In the genomic region with DNA sequence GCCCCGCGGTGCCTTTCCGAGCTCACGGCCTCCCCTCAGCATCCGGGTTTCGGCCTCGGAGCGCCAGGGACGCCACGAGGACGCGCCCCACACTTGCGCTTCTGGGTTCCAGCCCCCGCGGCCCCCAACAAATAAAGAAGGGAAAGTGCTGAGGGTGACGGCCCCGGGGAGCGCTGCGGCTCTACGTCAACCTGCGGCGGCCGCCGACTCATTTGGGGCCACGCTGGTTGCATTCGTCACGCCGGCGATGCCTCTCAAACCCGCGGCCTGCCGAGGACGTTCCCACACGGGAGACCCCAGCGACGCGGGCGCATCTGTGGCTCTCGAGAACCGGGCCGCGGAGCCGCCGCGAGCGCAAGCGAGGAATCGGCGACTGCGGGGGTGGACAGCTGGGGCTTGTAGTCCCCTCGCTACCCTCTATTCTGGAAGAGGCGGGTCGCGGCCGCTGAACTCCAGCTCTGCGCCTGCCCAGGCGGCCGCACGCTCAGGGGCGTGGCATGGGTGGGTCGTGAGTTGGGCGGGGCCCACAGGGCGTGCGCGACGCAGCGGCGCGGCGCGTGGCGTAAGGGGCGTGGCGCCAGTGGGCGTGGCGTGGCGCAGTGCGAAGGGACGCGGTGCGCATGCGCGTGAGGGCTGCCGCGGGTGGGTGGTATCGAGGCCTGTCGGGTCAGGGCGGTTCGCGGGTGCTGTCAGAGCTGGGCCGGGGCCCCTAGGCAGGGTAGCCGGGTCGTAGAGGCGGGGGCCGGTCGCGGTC, we compare ENCODE assay signal across 8 cellular contexts. TPM values are rescaled to one million over a fixed set of nuclear protein-coding genes. Genes with fewer than 3 reads are reported as not detected.
A peak's percentile ranks its signal among the peaks of the same experiment; 100 is the strongest.
DNase-seq lines count a peak whose midpoint lies in the region; ATAC-seq and TF ChIP-seq lines count a peak whose summit lies in the region.

A gene with protein sequence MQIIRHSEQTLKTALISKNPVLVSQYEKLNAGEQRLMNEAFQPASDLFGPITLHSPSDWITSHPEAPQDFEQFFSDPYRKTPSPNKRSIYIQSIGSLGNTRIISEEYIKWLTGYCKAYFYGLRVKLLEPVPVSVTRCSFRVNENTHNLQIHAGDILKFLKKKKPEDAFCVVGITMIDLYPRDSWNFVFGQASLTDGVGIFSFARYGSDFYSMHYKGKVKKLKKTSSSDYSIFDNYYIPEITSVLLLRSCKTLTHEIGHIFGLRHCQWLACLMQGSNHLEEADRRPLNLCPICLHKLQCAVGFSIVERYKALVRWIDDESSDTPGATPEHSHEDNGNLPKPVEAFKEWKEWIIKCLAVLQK (plus strand): TSS at position 599 of the 754 bp plus-strand sequence. CDS start 2,145 bp downstream, outside the sequence.

- no peak; the same call in 1 of the 2 replicates for TF ChIP-seq RAD21 in Ishikawa (IDR thresholded peaks at IDR 0.05; ENCODE audit: low read depth)

- peaks cover 37% of the 10 kb centered on the region for H3K4me1 ChIP-seq in mononuclear cell (ENCODE audit: insufficient read depth, low read length)

- H3K27me3 ChIP-seq in mononuclear cell (ENCODE audit: insufficient read depth, low read length): no peaks in the 10 kb centered on the region

- H3K9me3 ChIP-seq in mononuclear cell (ENCODE audit: low read depth, low read length): no peaks in the 10 kb centered on the region

- DNase-seq in DMS114 treated with DMSO at 0.1 percent for 48 hours (lab: John Stamatoyannopoulos, UW; ENCODE audit: unreplicated experiment) (peak; percentile 71), OCI-M2 (lab: John Stamatoyannopoulos, UW; ENCODE audit: unreplicated experiment) (peak; percentile 27), activated T-cell treated with anti-CD3 and anti-CD28 coated beads for 4 hours (peak; percentile 97), epithelial cell of esophagus (ENCODE audit: low read depth) (peak; percentile 91)
- DNase-seq in stimulated activated CD8-positive, alpha-beta memory T cell treated with anti-CD3 and anti-CD28 coated beads, Interleukin-4, amount 100 ng/mL, for 1 hour (ENCODE audit: low read depth in 2 of 2, low spot score in 1 of 2): peak; percentile 95 to 98

- H3K4me3 ChIP-seq in epithelial cell of esophagus (ENCODE audit: low read length) (peak within 1 kb of the TSS; percentile 83), mononuclear cell (ENCODE audit: low read length) (peak within 1 kb of the TSS; percentile 76)

- no peak for TF ChIP-seq CTCF in epithelial cell of esophagus (IDR thresholded peaks at IDR 0.05; ENCODE audit: insufficient read depth, low read depth, low read length, missing control alignments)

- peak; percentile 80 for ATAC-seq in GM21619 (IDR thresholded peaks at IDR 0.05; ENCODE audit: unreplicated experiment)

- no peak for TF ChIP-seq EP300 in Ishikawa (IDR thresholded peaks at IDR 0.05; ENCODE audit: borderline replicate concordance)

TF ChIP-seq in Ishikawa, 13 proteins besides CTCF, POLR2A, EP300 and RAD21:
- TF ChIP-seq ZBTB7A (IDR thresholded peaks at IDR 0.05; ENCODE audit: low read depth): peak; percentile 59
- TF ChIP-seq, protein P1, sequence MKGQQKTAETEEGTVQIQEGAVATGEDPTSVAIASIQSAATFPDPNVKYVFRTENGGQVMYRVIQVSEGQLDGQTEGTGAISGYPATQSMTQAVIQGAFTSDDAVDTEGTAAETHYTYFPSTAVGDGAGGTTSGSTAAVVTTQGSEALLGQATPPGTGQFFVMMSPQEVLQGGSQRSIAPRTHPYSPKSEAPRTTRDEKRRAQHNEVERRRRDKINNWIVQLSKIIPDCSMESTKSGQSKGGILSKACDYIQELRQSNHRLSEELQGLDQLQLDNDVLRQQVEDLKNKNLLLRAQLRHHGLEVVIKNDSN (IDR thresholded peaks at IDR 0.05): no peak; the same call in 1 of the 2 replicates
- TF ChIP-seq CREB1 (IDR thresholded peaks at IDR 0.05; ENCODE audit: low read depth): no peak
- TF ChIP-seq EGR1 (IDR thresholded peaks at IDR 0.05): peak; percentile 86
- peak; percentile 76 for TF ChIP-seq TAF1 (IDR thresholded peaks at IDR 0.05; ENCODE audit: low read depth)
- no peak for TF ChIP-seq TCF12 (IDR thresholded peaks at IDR 0.05; ENCODE audit: low read depth)
- TF ChIP-seq, protein P2, sequence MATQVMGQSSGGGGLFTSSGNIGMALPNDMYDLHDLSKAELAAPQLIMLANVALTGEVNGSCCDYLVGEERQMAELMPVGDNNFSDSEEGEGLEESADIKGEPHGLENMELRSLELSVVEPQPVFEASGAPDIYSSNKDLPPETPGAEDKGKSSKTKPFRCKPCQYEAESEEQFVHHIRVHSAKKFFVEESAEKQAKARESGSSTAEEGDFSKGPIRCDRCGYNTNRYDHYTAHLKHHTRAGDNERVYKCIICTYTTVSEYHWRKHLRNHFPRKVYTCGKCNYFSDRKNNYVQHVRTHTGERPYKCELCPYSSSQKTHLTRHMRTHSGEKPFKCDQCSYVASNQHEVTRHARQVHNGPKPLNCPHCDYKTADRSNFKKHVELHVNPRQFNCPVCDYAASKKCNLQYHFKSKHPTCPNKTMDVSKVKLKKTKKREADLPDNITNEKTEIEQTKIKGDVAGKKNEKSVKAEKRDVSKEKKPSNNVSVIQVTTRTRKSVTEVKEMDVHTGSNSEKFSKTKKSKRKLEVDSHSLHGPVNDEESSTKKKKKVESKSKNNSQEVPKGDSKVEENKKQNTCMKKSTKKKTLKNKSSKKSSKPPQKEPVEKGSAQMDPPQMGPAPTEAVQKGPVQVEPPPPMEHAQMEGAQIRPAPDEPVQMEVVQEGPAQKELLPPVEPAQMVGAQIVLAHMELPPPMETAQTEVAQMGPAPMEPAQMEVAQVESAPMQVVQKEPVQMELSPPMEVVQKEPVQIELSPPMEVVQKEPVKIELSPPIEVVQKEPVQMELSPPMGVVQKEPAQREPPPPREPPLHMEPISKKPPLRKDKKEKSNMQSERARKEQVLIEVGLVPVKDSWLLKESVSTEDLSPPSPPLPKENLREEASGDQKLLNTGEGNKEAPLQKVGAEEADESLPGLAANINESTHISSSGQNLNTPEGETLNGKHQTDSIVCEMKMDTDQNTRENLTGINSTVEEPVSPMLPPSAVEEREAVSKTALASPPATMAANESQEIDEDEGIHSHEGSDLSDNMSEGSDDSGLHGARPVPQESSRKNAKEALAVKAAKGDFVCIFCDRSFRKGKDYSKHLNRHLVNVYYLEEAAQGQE (IDR thresholded peaks at IDR 0.05; ENCODE audit: low read depth): no peak
- TF ChIP-seq, protein P3, sequence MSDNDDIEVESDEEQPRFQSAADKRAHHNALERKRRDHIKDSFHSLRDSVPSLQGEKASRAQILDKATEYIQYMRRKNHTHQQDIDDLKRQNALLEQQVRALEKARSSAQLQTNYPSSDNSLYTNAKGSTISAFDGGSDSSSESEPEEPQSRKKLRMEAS (IDR thresholded peaks at IDR 0.05): peak; percentile 73; the same call in 1 of the 2 replicates
- no peak for TF ChIP-seq TEAD4 (IDR thresholded peaks at IDR 0.05)
- no peak for TF ChIP-seq CEBPB (IDR thresholded peaks at IDR 0.05)
- TF ChIP-seq YY1 (IDR thresholded peaks at IDR 0.05; ENCODE audit: low read depth): no peak

RNA-seq across cellular contexts. Expression of the gene that starts here (rescaled TPM):
- 58.6 TPM for total RNA-seq in mononuclear cell

Comparison
In these comparisons a context has a peak if more than half of its experiments do, and no peak if none do; other contexts are left out.
1. Peak in every context shown above with its lines: DNase-seq, ATAC-seq and H3K4me3 ChIP-seq.
2. DNase-seq: peak in every context shown above with its lines; median percentile 97 in activated T-cell treated with anti-CD3 and anti-CD28 coated beads for 4 hours; 96 in stimulated activated CD8-positive, alpha-beta memory T cell treated with anti-CD3 and anti-CD28 coated beads, Interleukin-4, amount 100 ng/mL, for 1 hour; 91 in epithelial cell of esophagus; 71 in DMS114 treated with DMSO at 0.1 percent for 48 hours; 27 in OCI-M2.